In genomic region chr13:94548382-94549240, GRCh38 we compare ENCODE assay signal across 1 cellular context.
TF ChIP-seq lines count a peak whose summit lies in the region.

No MANE protein-coding gene starts in this region.

TF ChIP-seq in A549, 52 proteins besides CTCF, POLR2A, EP300 and RAD21 (continued from another document):
- 0 out of 2 replicates have a peak, but pooled peaks have one; percentile 21 for TF ChIP-seq HMGXB4 (CRISPR knock-in tag; IDR thresholded peaks at IDR 0.05; ENCODE audit: borderline replicate concordance)
- TF ChIP-seq MAX (IDR thresholded peaks at IDR 0.05), result no peak
- no peak for TF ChIP-seq CHD4 (IDR thresholded peaks at IDR 0.05; ENCODE audit: borderline replicate concordance)
- no peak for TF ChIP-seq USF2 (IDR thresholded peaks at IDR 0.05)
- TF ChIP-seq MAZ (IDR thresholded peaks at IDR 0.05; ENCODE audit: borderline replicate concordance, low read depth, low read length), result no peak
- no peak for TF ChIP-seq FOSB (CRISPR knock-in tag; IDR thresholded peaks at IDR 0.05)
- no peak for TF ChIP-seq EHMT2 (IDR thresholded peaks at IDR 0.05; ENCODE audit: low read depth)
